31 cellular contexts compared by ENCODE assay signal in genomic region chr18:65922103-65922502, GRCh38.
DNase-seq lines count a peak whose midpoint lies in the region; TF ChIP-seq lines count a peak whose summit lies in the region.
"Had no signal": no experiment of that assay in that cellular context is flagged by ENCODE, and none has a peak within 500 bp of the region (broad histone marks: within the 10 kb centered on the region; RNA-seq: fewer than 3 reads in every experiment).

No MANE protein-coding gene starts in this region.

- no peak overlapping the region for H3K4me2 ChIP-seq in PC-9
- H3K4me2 ChIP-seq in neural cell (ENCODE audit: low read length), result no peak overlapping the region
- H3K4me2 ChIP-seq: A549; BLaER1; BLaER1 treated with 17β-estradiol and CSF1 and Interleukin-3, amounts not matched to agents 10 nM and 100 nM had no signal

- TF ChIP-seq POLR2A in transverse colon (IDR thresholded peaks at IDR 0.05), result no peak

- no peaks in the 10 kb centered on the region for H3K9me2 ChIP-seq in PC-9 (ENCODE audit: insufficient read depth)
- no peaks in the 10 kb centered on the region for H3K9me2 ChIP-seq in neural cell (ENCODE audit: insufficient read depth, low read length)

- TF ChIP-seq EP300 in neural cell (conservative IDR thresholded peaks at IDR 0.05; ENCODE audit: poor library complexity, severe bottlenecking) (peak; percentile 92), transverse colon (IDR thresholded peaks at IDR 0.05; ENCODE audit: low read depth) (no peak)

- in situ Hi-C loops in transverse colon (cut with MboI; ENCODE audit: low pct_ligation_motif_present in 1 of 4, low pct_unique_long_range_greater_than_20kb in 1 of 4, low sequenced_read_pairs in 3 of 4), result no loop called here

- H3K36me3 ChIP-seq in PC-9 (ENCODE audit: low read depth), result no peaks in the 10 kb centered on the region
- H3K36me3 ChIP-seq in neural cell (ENCODE audit: insufficient read depth, low read length), result no peaks in the 10 kb centered on the region
- no peaks in the 10 kb centered on the region for H3K36me3 ChIP-seq in transverse colon
- H3K36me3 ChIP-seq: BE2C; BLaER1; BLaER1 treated with 17β-estradiol and CSF1 and Interleukin-3, amounts not matched to agents 10 nM and 100 nM had no signal

- TF ChIP-seq RAD21 in neural cell (conservative IDR thresholded peaks at IDR 0.05), result no peak

- H3K27ac ChIP-seq in PC-9, result no peak overlapping the region
- H3K27ac ChIP-seq in neural cell (ENCODE audit: low read length), result peak overlapping the region; percentile 25
- H3K27ac ChIP-seq in transverse colon, result no peak overlapping the region
- H3K27ac ChIP-seq: 22Rv1; A549; BLaER1; BLaER1 treated with 17β-estradiol and CSF1 and Interleukin-3, amounts not matched to agents 10 nM and 100 nM; C4-2B had no signal

- no peaks in the 10 kb centered on the region for H3F3A ChIP-seq in PC-9 (ENCODE audit: insufficient read depth, low read depth)
- H3F3A ChIP-seq in neural cell (ENCODE audit: insufficient read depth, low read length, poor library complexity, severe bottlenecking), result peaks cover 8% of the 10 kb centered on the region

- H4K20me1 ChIP-seq in PC-9 (ENCODE audit: insufficient read depth) (no peaks in the 10 kb centered on the region), neural cell (ENCODE audit: insufficient read depth) (no peaks in the 10 kb centered on the region)
- H4K20me1 ChIP-seq: BLaER1; BLaER1 treated with 17β-estradiol and CSF1 and Interleukin-3, amounts not matched to agents 10 nM and 100 nM had no signal

- H3K4me1 ChIP-seq in PC-9 (replicated peaks; ENCODE audit: insufficient read depth) (no peaks in the 10 kb centered on the region), transverse colon (peaks cover 0 to 7% (median 0%) of the 10 kb centered on the region in 4 donors)
- H3K4me1 ChIP-seq: A549; BE2C; BLaER1; BLaER1 treated with 17β-estradiol and CSF1 and Interleukin-3, amounts not matched to agents 10 nM and 100 nM; Caco-2 had no signal

- H3K79me2 ChIP-seq in PC-9 (ENCODE audit: low read depth) (no peaks in the 10 kb centered on the region), neural cell (replicated peaks; ENCODE audit: insufficient read depth, low read length) (no peaks in the 10 kb centered on the region)

- BruUV-seq in PC-9 (replicated peaks; lab: Mats Ljungman, UMichigan), result no TSS peak

- H3K9me3 ChIP-seq in PC-9 (ENCODE audit: insufficient read depth, low read depth) (no peaks in the 10 kb centered on the region), neural cell (ENCODE audit: low read length) (no peaks in the 10 kb centered on the region), transverse colon (no peaks in the 10 kb centered on the region)
- H3K9me3 ChIP-seq: A549; BE2C; BLaER1; BLaER1 treated with 17β-estradiol and CSF1 and Interleukin-3, amounts not matched to agents 10 nM and 100 nM; Caco-2 had no signal

- H2AFZ ChIP-seq in PC-9 (0 out of 2 replicates have a peak overlapping the region, but pooled peaks have one; percentile 22), neural cell (ENCODE audit: low read depth, low read length) (no peak overlapping the region)

- WGBS in transverse colon (ENCODE audit: low coverage in 1 of 2), 2 donors, result 70 to 100% methylated on average over 1 of the region's 1 CpG

- CTCF ChIA-PET in PC-9 (lab: Charles Lee), result no interaction called here

- H3K4me3 ChIP-seq in PC-9 (no peak overlapping the region), neural cell (ENCODE audit: low read length) (no peak overlapping the region), transverse colon (no peak overlapping the region)
- H3K4me3 ChIP-seq: A549; BLaER1; BLaER1 treated with 17β-estradiol and CSF1 and Interleukin-3, amounts not matched to agents 10 nM and 100 nM had no signal

- TF ChIP-seq CTCF in PC-9 (conservative IDR thresholded peaks at IDR 0.05) (no peak), neural cell (IDR thresholded peaks at IDR 0.05; ENCODE audit: poor library complexity, severe bottlenecking) (no peak), transverse colon (IDR thresholded peaks at IDR 0.05) (no peak)

- intact Hi-C loops in PC-9 (cut with micrococcal nuclease; ENCODE audit: unreplicated experiment), result no loop called here
- intact Hi-C loops in transverse colon (cut with DNase I; ENCODE audit: low total_unique reads), result no loop called here

- POLR2A ChIA-PET in PC-9 (lab: Charles Lee; ENCODE audit: unreplicated experiment), result no interaction called here

- H3K27me3 ChIP-seq in PC-9 (ENCODE audit: insufficient read depth, low read depth) (no peaks in the 10 kb centered on the region), neural cell (ENCODE audit: insufficient read depth, low read depth, low read length) (no peaks in the 10 kb centered on the region), transverse colon (no peaks in the 10 kb centered on the region)
- H3K27me3 ChIP-seq: BE2C; BLaER1; BLaER1 treated with 17β-estradiol and CSF1 and Interleukin-3, amounts not matched to agents 10 nM and 100 nM had no signal

- DNase-seq in PC-9 (no peak), putamen (ENCODE audit: low spot score) (peak; percentile 12), DMS153 treated with DMSO at 0.1 percent for 48 hours (lab: John Stamatoyannopoulos, UW; ENCODE audit: unreplicated experiment) (no peak), transverse colon (no peak)
- DNase-seq in activated naive CD4-positive, alpha-beta T cell (lab: John Stamatoyannopoulos, UW), result no peak
- DNase-seq: 8988T; ACHN; AML-193; BE2C; C1 segment of cervical spinal cord; Caco-2; Calu3; CD4-positive, alpha-beta memory T cell; CD4-positive, alpha-beta T cell; CD4-positive, CD25-positive, alpha-beta regulatory T cell; CD8-positive, alpha-beta memory T cell; CD8-positive, alpha-beta T cell; COR-L47; DMS 273 treated with DMSO at 0.1 percent for 48 hours; DMS153; DMS53; DMS79; DMS79 treated with DMSO at 0.1 percent for 48 hours; DND-41; EL had no signal

- no peak overlapping the region for H3K9ac ChIP-seq in neural cell (ENCODE audit: low read length)
- H3K9ac ChIP-seq: BLaER1; BLaER1 treated with 17β-estradiol and CSF1 and Interleukin-3, amounts not matched to agents 10 nM and 100 nM had no signal

TF ChIP-seq in neural cell, 6 proteins besides CTCF, POLR2A, EP300 and RAD21:
- TF ChIP-seq EZH2 (IDR thresholded peaks at IDR 0.05; ENCODE audit: borderline replicate concordance, insufficient read depth, low read length, poor library complexity, severe bottlenecking) (no peak), TAF1 (IDR thresholded peaks at IDR 0.05; ENCODE audit: low read depth) (no peak), REST (IDR thresholded peaks at IDR 0.05; ENCODE audit: borderline replicate concordance) (peak; percentile 80), MXI1 (conservative IDR thresholded peaks at IDR 0.05; ENCODE audit: poor library complexity, severe bottlenecking) (no peak), POLR2AphosphoS5 (IDR thresholded peaks at IDR 0.05) (peak; percentile 71), SMC3 (conservative IDR thresholded peaks at IDR 0.05; ENCODE audit: poor library complexity) (no peak)
